ENCODE assay signal across 9 cellular contexts in genomic region chr17:48596000-48596734, GRCh38. TPM values are rescaled to one million over a fixed set of nuclear protein-coding genes. Genes with fewer than 3 reads are reported as not detected.
DNase-seq lines count a peak whose midpoint lies in the region; ATAC-seq and TF ChIP-seq lines count a peak whose summit lies in the region.
"Had no signal": no experiment of that assay in that cellular context is flagged by ENCODE, and none has a peak within 500 bp of the region (broad histone marks: within the 10 kb centered on the region; RNA-seq: fewer than 3 reads in every experiment).

No MANE protein-coding gene starts in this region.

- H3K9ac ChIP-seq in iPS-15b (ENCODE audit: low read depth, low read length), result no peak overlapping the region

- no peaks in the 10 kb centered on the region for H3K36me3 Mint-ChIP-seq in activated CD8-positive, alpha-beta T cell treated with anti-CD3 and anti-CD28 coated beads for 36 hours (ENCODE audit: low read depth)

- H3K36me3 ChIP-seq in iPS-15b (ENCODE audit: control insufficient read depth, insufficient read depth, low read length) (no peaks in the 10 kb centered on the region), tibial artery (no peaks in the 10 kb centered on the region)

- DNase-seq in NCI-H1417 (lab: John Stamatoyannopoulos, UW), result peak in 2 of 3 experiments; percentile 59 to 67
- no peak for DNase-seq in NCI-H1417 treated with DMSO at 0.1 percent for 48 hours (lab: John Stamatoyannopoulos, UW)
- DNase-seq in activated CD8-positive, alpha-beta T cell treated with anti-CD3 and anti-CD28 coated beads for 36 hours, result peak; percentile 59
- peak; percentile 63 for DNase-seq in stimulated activated CD8-positive, alpha-beta memory T cell treated with anti-CD3 and anti-CD28 coated beads, Interleukin-4, amount 100 ng/mL, for 48 hours
- no peak for DNase-seq in tibial artery

- no peaks in the 10 kb centered on the region for H3K9me3 Mint-ChIP-seq in activated CD8-positive, alpha-beta T cell treated with anti-CD3 and anti-CD28 coated beads for 36 hours

- H3K27me3 ChIP-seq in iPS-15b (ENCODE audit: control insufficient read depth, insufficient read depth, low read length), result peaks cover 100% of the 10 kb centered on the region
- H3K27me3 ChIP-seq in tibial artery, result peaks cover 0 to 97% of the 10 kb centered on the region in 2 donors

- no peak overlapping the region for H3K27ac Mint-ChIP-seq in activated CD8-positive, alpha-beta T cell treated with anti-CD3 and anti-CD28 coated beads for 36 hours

- POLR2A ChIA-PET in activated CD8-positive, alpha-beta T cell treated with anti-CD3 and anti-CD28 coated beads for 36 hours (lab: Charles Lee), result interaction anchor here (0.5 to 1.2 kb wide), 2 partner anchors 14 to 33 kb away, joined by 3 to 4 read pairs; no protein-coding TSS in a partner anchor

- peak; percentile 29 for ATAC-seq in activated CD8-positive, alpha-beta T cell treated with anti-CD3 and anti-CD28 coated beads for 36 hours
- ATAC-seq in GM21825 (IDR thresholded peaks at IDR 0.05; ENCODE audit: unreplicated experiment), result no peak
- no peak for ATAC-seq in GM18868 (IDR thresholded peaks at IDR 0.05; ENCODE audit: unreplicated experiment)
- ATAC-seq: A549 had no signal

- CTCF ChIA-PET in activated CD8-positive, alpha-beta T cell treated with anti-CD3 and anti-CD28 coated beads for 36 hours (lab: Charles Lee), result interaction anchor here (0.9 to 4.7 kb wide), 8 partner anchors 8 to 333 kb away, joined by 3 to 45 read pairs (median 7); partner anchors contain the start of genes HOXB6 and HOXB9

- H3K27me3 Mint-ChIP-seq in activated CD8-positive, alpha-beta T cell treated with anti-CD3 and anti-CD28 coated beads for 36 hours, result peaks cover 82% of the 10 kb centered on the region

- intact Hi-C loops in activated CD8-positive, alpha-beta T cell treated with anti-CD3 and anti-CD28 coated beads for 36 hours (cut with micrococcal nuclease), result no loop called here
- intact Hi-C loops in tibial artery (cut with DNase I; ENCODE audit: low total_unique reads), result no loop called here

- no peak for TF ChIP-seq CTCF in activated CD8-positive, alpha-beta T cell treated with anti-CD3 and anti-CD28 coated beads for 36 hours (IDR thresholded peaks at IDR 0.05)
- no peak for TF ChIP-seq CTCF in tibial artery (IDR thresholded peaks at IDR 0.05)

- peaks cover 5% of the 10 kb centered on the region for H3K4me1 ChIP-seq in iPS-15b (ENCODE audit: control insufficient read depth, insufficient read depth, low read length)
- H3K4me1 ChIP-seq in tibial artery, result peaks cover 0 to 40% (median 25%) of the 10 kb centered on the region in 4 donors

- H3K4me3 ChIP-seq in iPS-15b (ENCODE audit: low read depth, low read length), result peak overlapping the region; percentile 37
- peak overlapping the region in 1 of 2 donors; percentile 50 for H3K4me3 ChIP-seq in tibial artery
- H3K4me3 ChIP-seq: A549 had no signal

- no peak overlapping the region for H3K27ac ChIP-seq in tibial artery
- H3K27ac ChIP-seq: A549 had no signal

- no peaks in the 10 kb centered on the region for H3K9me3 ChIP-seq in iPS-15b (ENCODE audit: control insufficient read depth, insufficient read depth, low read length)
- H3K9me3 ChIP-seq in tibial artery, result no peaks in the 10 kb centered on the region
- H3K9me3 ChIP-seq: A549 had no signal

- H3K4me1 Mint-ChIP-seq in activated CD8-positive, alpha-beta T cell treated with anti-CD3 and anti-CD28 coated beads for 36 hours (ENCODE audit: low read depth), result peaks cover 29% of the 10 kb centered on the region

- H3K4me3 Mint-ChIP-seq in activated CD8-positive, alpha-beta T cell treated with anti-CD3 and anti-CD28 coated beads for 36 hours, result peak overlapping the region; percentile 59

RNA-seq across cellular contexts. Expression of gene HOXB5, which starts 2.6 kb away (rescaled TPM):
- total RNA-seq in activated CD8-positive, alpha-beta T cell treated with anti-CD3 and anti-CD28 coated beads for 36 hours, result not detected

RNA-seq across cellular contexts. Expression of gene HOXB3, which starts 6.1 kb away (rescaled TPM):
- total RNA-seq in activated CD8-positive, alpha-beta T cell treated with anti-CD3 and anti-CD28 coated beads for 36 hours, result 1 to 10 TPM; 1.4 to 2.0 TPM

RNA-seq across cellular contexts. Expression of gene HOXB6, which starts 8.6 kb away (rescaled TPM):
- total RNA-seq in activated CD8-positive, alpha-beta T cell treated with anti-CD3 and anti-CD28 coated beads for 36 hours, result not detected

RNA-seq across cellular contexts. Expression of gene HOXB7, which starts 14.7 kb away (rescaled TPM):
- total RNA-seq in activated CD8-positive, alpha-beta T cell treated with anti-CD3 and anti-CD28 coated beads for 36 hours, result 1 to 10 TPM in 1 of 2 experiments, under 1 TPM in 1; 0.50 to 1.0 TPM

RNA-seq across cellular contexts. Expression of gene HOXB4, which starts 18.0 kb away (rescaled TPM):
- total RNA-seq in activated CD8-positive, alpha-beta T cell treated with anti-CD3 and anti-CD28 coated beads for 36 hours, result 1 to 10 TPM; 1.7 to 2.0 TPM

Comparison
In these comparisons a context has a peak if more than half of its experiments do, and no peak if none do; other contexts are left out.
1. DNase-seq: peak in NCI-H1417 (2 of 3), activated CD8-positive, alpha-beta T cell treated with anti-CD3 and anti-CD28 coated beads for 36 hours (single experiment) and stimulated activated CD8-positive, alpha-beta memory T cell treated with anti-CD3 and anti-CD28 coated beads, Interleukin-4, amount 100 ng/mL, for 48 hours (single experiment); none in NCI-H1417 treated with DMSO at 0.1 percent for 48 hours (single experiment) and tibial artery (0 of 2).